Comparison of ENCODE assay signal across 11 cellular contexts in the genomic region with DNA sequence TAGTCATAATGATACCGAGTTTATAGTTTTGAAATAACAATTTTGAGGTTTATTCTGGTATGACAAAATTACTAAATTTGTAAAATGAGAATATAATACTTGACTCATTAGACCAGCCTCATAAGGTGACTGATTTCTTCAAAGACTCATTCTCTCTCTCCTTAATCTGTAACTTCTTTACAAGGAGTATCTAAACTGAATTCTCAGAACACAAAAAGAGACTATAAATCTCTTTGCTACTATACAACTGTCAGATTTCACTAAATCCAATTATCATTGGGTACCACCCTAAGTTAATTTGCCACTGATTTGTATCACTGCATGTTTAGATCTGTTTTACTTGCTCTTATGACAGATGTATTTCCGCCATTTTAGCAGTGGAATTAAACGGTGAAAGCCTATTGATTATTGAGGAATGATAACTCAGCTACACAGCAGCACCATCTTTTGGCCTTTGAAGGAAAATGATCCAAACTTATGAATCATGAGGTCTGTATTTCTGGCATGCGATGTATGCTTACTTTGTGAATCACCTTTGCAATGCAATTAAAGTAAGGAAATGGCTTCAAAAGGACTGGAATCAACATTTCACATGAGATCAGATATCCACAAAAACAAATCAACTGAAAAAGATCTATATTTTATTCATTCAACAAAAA.
DNase-seq lines count a peak whose midpoint lies in the region; TF ChIP-seq lines count a peak whose summit lies in the region.
"Had no signal": no experiment of that assay in that cellular context is flagged by ENCODE, and none has a peak within 500 bp of the region (broad histone marks: within the 10 kb centered on the region; RNA-seq: fewer than 3 reads in every experiment).

No MANE protein-coding gene starts in this region.

- H3K27ac ChIP-seq in PC-9 (no peak overlapping the region), tibial artery (no peak overlapping the region)

- peak; percentile 47 to 57 for DNase-seq in NCI-H2081 (lab: John Stamatoyannopoulos, UW)
- no peak for DNase-seq in NCI-H2081 treated with DMSO at 0.1 percent for 48 hours (lab: John Stamatoyannopoulos, UW)
- peak; percentile 13 to 79 for DNase-seq in PC-9
- DNase-seq in fibroblast of pulmonary artery (ENCODE audit: low read depth) = peak; percentile 40
- peak; percentile 6 for DNase-seq in smooth muscle cell of the brain vasculature (ENCODE audit: low read depth, low spot score)
- no peak for DNase-seq in GDM1 (lab: John Stamatoyannopoulos, UW)
- no peak for DNase-seq in tibial artery
- no peak for DNase-seq in activated CD4-positive, alpha-beta T cell treated with anti-CD3 and anti-CD28 coated beads for 1 hour
- DNase-seq: amygdala; NCI-H1436 treated with DMSO at 0.1 percent for 48 hours; stimulated activated CD4-positive, alpha-beta T cell treated with anti-CD3 and anti-CD28 coated beads, Interleukin-12 subunit alpha, Interleukin-12 subunit beta, amount 100 ng/mL, for 4 hours had no signal

- CTCF ChIA-PET in PC-9 (lab: Charles Lee) = no interaction called here

- H3K4me2 ChIP-seq in PC-9 = peak overlapping the region; percentile 3; the same call in 1 of the 2 replicates

- H3K9me2 ChIP-seq in PC-9 (ENCODE audit: insufficient read depth) = no peaks in the 10 kb centered on the region

- no TSS peak for BruUV-seq in PC-9 (replicated peaks; lab: Mats Ljungman, UMichigan)

- no peaks in the 10 kb centered on the region for H3K27me3 ChIP-seq in PC-9 (ENCODE audit: insufficient read depth, low read depth)
- H3K27me3 ChIP-seq in tibial artery = no peaks in the 10 kb centered on the region

- H3K4me1 ChIP-seq in PC-9 (replicated peaks; ENCODE audit: insufficient read depth) (peaks cover 3% of the 10 kb centered on the region), tibial artery (peaks cover 0 to 3% (median 0%) of the 10 kb centered on the region in 4 donors)

- H3K9me3 ChIP-seq in PC-9 (ENCODE audit: insufficient read depth, low read depth) = no peaks in the 10 kb centered on the region
- no peaks in the 10 kb centered on the region for H3K9me3 ChIP-seq in tibial artery

- H3K36me3 ChIP-seq in PC-9 (ENCODE audit: low read depth) (no peaks in the 10 kb centered on the region), tibial artery (no peaks in the 10 kb centered on the region)

- peak; percentile 61; the same call in 1 of the 2 replicates for TF ChIP-seq CTCF in PC-9 (conservative IDR thresholded peaks at IDR 0.05)
- no peak for TF ChIP-seq CTCF in fibroblast of pulmonary artery (IDR thresholded peaks at IDR 0.05; ENCODE audit: low read length, missing control alignments)
- TF ChIP-seq CTCF in tibial artery (IDR thresholded peaks at IDR 0.05) = no peak

- H2AFZ ChIP-seq in PC-9 = no peak overlapping the region; the same call in 1 of the 2 replicates

- no peaks in the 10 kb centered on the region for H4K20me1 ChIP-seq in PC-9 (ENCODE audit: insufficient read depth)

- intact Hi-C loops in PC-9 (cut with micrococcal nuclease; ENCODE audit: unreplicated experiment) = loop anchor here (1.0 to 10.0 kb wide), 3 partner anchors 287 to 1544 kb away; no protein-coding TSS in a partner anchor
- intact Hi-C loops in tibial artery (cut with DNase I; ENCODE audit: low total_unique reads) = no loop called here

- no peaks in the 10 kb centered on the region for H3K79me2 ChIP-seq in PC-9 (ENCODE audit: low read depth)

- POLR2A ChIA-PET in PC-9 (lab: Charles Lee; ENCODE audit: unreplicated experiment) = no interaction called here

- no peaks in the 10 kb centered on the region for H3F3A ChIP-seq in PC-9 (ENCODE audit: insufficient read depth, low read depth)

- H3K4me3 ChIP-seq in PC-9 = no peak overlapping the region
- H3K4me3 ChIP-seq in fibroblast of pulmonary artery (replicated peaks; ENCODE audit: low read depth, low read length) = no peak overlapping the region
- no peak overlapping the region for H3K4me3 ChIP-seq in tibial artery

Comparison
In these comparisons a context has a peak if more than half of its experiments do, and no peak if none do; other contexts are left out.
1. DNase-seq: peak in NCI-H2081 (2 of 2), PC-9 (2 of 2), fibroblast of pulmonary artery (single experiment) and smooth muscle cell of the brain vasculature (single experiment); none in NCI-H2081 treated with DMSO at 0.1 percent for 48 hours (single experiment), GDM1 (single experiment), tibial artery (0 of 2) and activated CD4-positive, alpha-beta T cell treated with anti-CD3 and anti-CD28 coated beads for 1 hour (single experiment).